Comparison of ENCODE assay signal across 14 cellular contexts in the genomic region with DNA sequence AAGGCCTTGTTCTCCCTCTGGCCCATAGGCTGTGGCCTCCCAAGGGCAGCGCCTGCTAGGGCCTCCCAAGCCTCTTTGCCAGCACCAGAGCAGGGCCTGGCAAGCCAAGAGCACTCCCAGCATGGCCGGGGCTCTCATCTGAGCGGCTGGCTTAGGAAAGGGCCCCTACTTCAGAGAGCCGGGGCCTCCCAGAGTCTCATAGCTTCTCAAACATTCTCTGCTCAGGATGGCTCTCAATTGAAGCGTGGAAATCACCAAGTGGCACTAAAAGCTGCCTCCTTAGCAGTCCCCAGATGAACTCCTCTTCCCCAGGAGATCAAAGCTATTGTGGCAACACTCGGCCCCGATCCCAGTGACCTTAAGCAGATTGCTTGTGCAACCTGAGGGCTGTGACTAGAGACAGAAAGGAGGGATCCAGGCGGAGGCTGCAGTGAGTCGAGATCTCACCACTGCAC.
A peak's percentile ranks its signal among the peaks of the same experiment; 100 is the strongest.
DNase-seq lines count a peak whose midpoint lies in the region; ATAC-seq, FAIRE-seq and TF ChIP-seq lines count a peak whose summit lies in the region.
"Had no signal": no experiment of that assay in that cellular context is flagged by ENCODE, and none has a peak within 500 bp of the region (broad histone marks: within the 10 kb centered on the region; RNA-seq: fewer than 3 reads in every experiment).

No MANE protein-coding gene starts in this region.

- no peak overlapping the region for H3K4me2 ChIP-seq in HepG2 (ENCODE audit: low read depth, low read length)

- H3K9me3 Mint-ChIP-seq in T-helper 1 cell treated with Interleukin-12 subunit alpha and Interleukin-12 subunit beta and Interleukin-4 antibody, amounts not matched to agents 30 μg/mL and 1 μg/mL, for 36 hours, result no peaks in the 10 kb centered on the region
- H3K9me3 Mint-ChIP-seq in brain, result no peaks in the 10 kb centered on the region
- H3K9me3 Mint-ChIP-seq in stimulated activated naive B cell treated with anti-CD40 and anti-IgM and Interleukin-4, amounts not matched to agents 10 μg/mL and 1 μg/mL and 100 μg/mL, for 72 hours, result no peaks in the 10 kb centered on the region

- H4K20me1 ChIP-seq in HepG2 (ENCODE audit: insufficient read depth, low read length), result peaks cover 5% of the 10 kb centered on the region; the same call in 1 of the 2 replicates

- H3K27ac ChIP-seq in HepG2 (ENCODE audit: extremely low read length, insufficient read depth, low read length), result no peak overlapping the region
- H3K27ac ChIP-seq: ascending aorta, epithelial cell of prostate had no signal

- no peaks in the 10 kb centered on the region for H3K27me3 ChIP-seq in HepG2 (ENCODE audit: control insufficient read depth in 1 of 2, insufficient read depth in 2 of 2, low read length in 2 of 2)
- H3K27me3 ChIP-seq: ascending aorta had no signal

- FAIRE-seq in HepG2 (lab: Jason Lieb, UNC) (no peak), RCC 7860 (lab: Jason Lieb, UNC) (no peak)
- FAIRE-seq: A204.1 had no signal

- H3K4me3 Mint-ChIP-seq in T-helper 1 cell treated with Interleukin-12 subunit alpha and Interleukin-12 subunit beta and Interleukin-4 antibody, amounts not matched to agents 30 μg/mL and 1 μg/mL, for 36 hours, result no peak overlapping the region
- H3K4me3 Mint-ChIP-seq in brain, result peak overlapping the region in 1 of 5 experiments; percentile 31
- no peak overlapping the region for H3K4me3 Mint-ChIP-seq in stimulated activated naive B cell treated with anti-CD40 and anti-IgM and Interleukin-4, amounts not matched to agents 10 μg/mL and 1 μg/mL and 100 μg/mL, for 72 hours
- H3K4me3 Mint-ChIP-seq: activated CD8-positive, alpha-beta memory T cell treated with anti-CD3 and anti-CD28 coated beads, Interleukin-2, amount 10 ng/mL, durations not matched to agents 7 days and 5 days had no signal

- ATAC-seq in HepG2 (no peak), GM18873 (IDR thresholded peaks at IDR 0.05; ENCODE audit: low FRiP score, unreplicated experiment) (no peak)
- ATAC-seq in stimulated activated naive B cell treated with anti-CD40 and anti-IgM and Interleukin-4, amounts not matched to agents 10 μg/mL and 1 μg/mL and 100 μg/mL, for 72 hours (replicated peaks), result no peak
- ATAC-seq: activated CD8-positive, alpha-beta memory T cell treated with anti-CD3 and anti-CD28 coated beads, Interleukin-2, amount 10 ng/mL, durations not matched to agents 7 days and 5 days; mucosa of descending colon had no signal

- no peaks in the 10 kb centered on the region for H3K9me3 ChIP-seq in HepG2 (ENCODE audit: low read length)
- H3K9me3 ChIP-seq: ascending aorta, mucosa of descending colon had no signal

- TF ChIP-seq EP300 in HepG2 (IDR thresholded peaks at IDR 0.05; ENCODE audit: low read depth in 2 of 2, low read length in 2 of 2) (no peak), HepG2 (CRISPR knock-in tag; IDR thresholded peaks at IDR 0.05; ENCODE audit: borderline replicate concordance) (no peak)

- TF ChIP-seq CTCF in brain (conservative IDR thresholded peaks at IDR 0.05) (no peak), HepG2 (CRISPR knock-in tag; IDR thresholded peaks at IDR 0.05) (no peak)

- H3K27me3 Mint-ChIP-seq in T-helper 1 cell treated with Interleukin-12 subunit alpha and Interleukin-12 subunit beta and Interleukin-4 antibody, amounts not matched to agents 30 μg/mL and 1 μg/mL, for 36 hours (ENCODE audit: low read depth), result no peaks in the 10 kb centered on the region
- no peaks in the 10 kb centered on the region for H3K27me3 Mint-ChIP-seq in brain
- H3K27me3 Mint-ChIP-seq in stimulated activated naive B cell treated with anti-CD40 and anti-IgM and Interleukin-4, amounts not matched to agents 10 μg/mL and 1 μg/mL and 100 μg/mL, for 72 hours, result no peaks in the 10 kb centered on the region
- H3K27me3 Mint-ChIP-seq: activated CD8-positive, alpha-beta memory T cell treated with anti-CD3 and anti-CD28 coated beads, Interleukin-2, amount 10 ng/mL, durations not matched to agents 7 days and 5 days had no signal

- in situ Hi-C loops in HepG2 (cut with HindIII; ENCODE audit: extremely low pct_ligation_motif_present, low pct_unique_long_range_greater_than_20kb), result no loop called here

- H3K79me2 ChIP-seq in HepG2 (ENCODE audit: insufficient read depth, low read length), result no peaks in the 10 kb centered on the region

- H3K9ac ChIP-seq in HepG2 (ENCODE audit: insufficient read depth, low read depth, low read length), result no peak overlapping the region

- H3K36me3 Mint-ChIP-seq in T-helper 1 cell treated with Interleukin-12 subunit alpha and Interleukin-12 subunit beta and Interleukin-4 antibody, amounts not matched to agents 30 μg/mL and 1 μg/mL, for 36 hours (ENCODE audit: low read depth), result peaks cover 35% of the 10 kb centered on the region
- H3K36me3 Mint-ChIP-seq in brain, result peaks cover 20% of the 10 kb centered on the region
- peaks cover 14 to 24% of the 10 kb centered on the region in 2 donors for H3K36me3 Mint-ChIP-seq in stimulated activated naive B cell treated with anti-CD40 and anti-IgM and Interleukin-4, amounts not matched to agents 10 μg/mL and 1 μg/mL and 100 μg/mL, for 72 hours

- peaks cover 55% of the 10 kb centered on the region for H3K4me1 Mint-ChIP-seq in T-helper 1 cell treated with Interleukin-12 subunit alpha and Interleukin-12 subunit beta and Interleukin-4 antibody, amounts not matched to agents 30 μg/mL and 1 μg/mL, for 36 hours (ENCODE audit: low read depth)
- H3K4me1 Mint-ChIP-seq in brain, result peaks cover 96% of the 10 kb centered on the region
- peaks cover 67 to 90% of the 10 kb centered on the region in 2 donors for H3K4me1 Mint-ChIP-seq in stimulated activated naive B cell treated with anti-CD40 and anti-IgM and Interleukin-4, amounts not matched to agents 10 μg/mL and 1 μg/mL and 100 μg/mL, for 72 hours

- 83% methylated on average over 6 of the region's 9 CpGs for WGBS in HepG2 (ENCODE audit: low lambda C conversion rate)

- H3K4me3 ChIP-seq in HepG2 (replicated peaks in 1 of 3; ENCODE audit: insufficient read depth in 1 of 3, low read depth in 2 of 3, low read length in 3 of 3), result no peak overlapping the region
- H3K4me3 ChIP-seq: ascending aorta, mucosa of descending colon had no signal

- POLR2A ChIA-PET in HepG2 (lab: Yijun Ruan, JAX), result no interaction called here

- no peak for TF ChIP-seq RAD21 in HepG2 (CRISPR knock-in tag; IDR thresholded peaks at IDR 0.05)

- no peak overlapping the region for H2AFZ ChIP-seq in HepG2 (ENCODE audit: low read length)

- CTCF ChIA-PET in HepG2 (lab: Yijun Ruan, JAX; ENCODE audit: low intra/inter-chr PET ratio, low total read pairs), result no interaction called here

- H3K36me3 ChIP-seq in HepG2 (replicated peaks in 1 of 2; ENCODE audit: control insufficient read depth in 1 of 2, insufficient read depth in 2 of 2, low read length in 2 of 2), result peaks cover 9 to 28% of the 10 kb centered on the region in 2 experiments; a peak in 4 of 5 replicates

- no TSS peak for BruUV-seq in HepG2 (replicated peaks; lab: Mats Ljungman, UMichigan)

- no peak for TF ChIP-seq POLR2A in HepG2 (IDR thresholded peaks at IDR 0.05; ENCODE audit: insufficient read depth in 1 of 2, low read depth in 2 of 2, low read length in 2 of 2)

- peaks cover 14% of the 10 kb centered on the region for H3K4me1 ChIP-seq in HepG2 (ENCODE audit: insufficient read depth, low read length)

- DNase-seq in T-helper 1 cell (no peak), HepG2 (ENCODE audit: low spot score) (no peak), RCC 7860 (ENCODE audit: low spot score) (no peak), DMS 273 (lab: John Stamatoyannopoulos, UW; ENCODE audit: unreplicated experiment) (no peak)
- DNase-seq in stimulated activated naive B cell treated with anti-CD40 and anti-IgM and Interleukin-4, amounts not matched to agents 10 μg/mL and 1 μg/mL and 100 μg/mL, for 72 hours, result no peak
- DNase-seq: activated CD8-positive, alpha-beta memory T cell treated with anti-CD3 and anti-CD28 coated beads, Interleukin-2, amount 10 ng/mL, durations not matched to agents 7 days and 5 days; T1000 had no signal

- peak overlapping the region; percentile 60 for H3K27ac Mint-ChIP-seq in T-helper 1 cell treated with Interleukin-12 subunit alpha and Interleukin-12 subunit beta and Interleukin-4 antibody, amounts not matched to agents 30 μg/mL and 1 μg/mL, for 36 hours
- peak overlapping the region; percentile 45 to 93 (median 78) for H3K27ac Mint-ChIP-seq in brain
- H3K27ac Mint-ChIP-seq in stimulated activated naive B cell treated with anti-CD40 and anti-IgM and Interleukin-4, amounts not matched to agents 10 μg/mL and 1 μg/mL and 100 μg/mL, for 72 hours, result peak overlapping the region; percentile 77
- H3K27ac Mint-ChIP-seq: activated CD8-positive, alpha-beta memory T cell treated with anti-CD3 and anti-CD28 coated beads, Interleukin-2, amount 10 ng/mL, durations not matched to agents 7 days and 5 days had no signal

- intact Hi-C loops in HepG2 (cut with micrococcal nuclease; ENCODE audit: unreplicated experiment), result no loop called here

TF ChIP-seq in HepG2, 621 proteins besides CTCF, POLR2A, EP300 and RAD21:
- TF ChIP-seq, protein P1, sequence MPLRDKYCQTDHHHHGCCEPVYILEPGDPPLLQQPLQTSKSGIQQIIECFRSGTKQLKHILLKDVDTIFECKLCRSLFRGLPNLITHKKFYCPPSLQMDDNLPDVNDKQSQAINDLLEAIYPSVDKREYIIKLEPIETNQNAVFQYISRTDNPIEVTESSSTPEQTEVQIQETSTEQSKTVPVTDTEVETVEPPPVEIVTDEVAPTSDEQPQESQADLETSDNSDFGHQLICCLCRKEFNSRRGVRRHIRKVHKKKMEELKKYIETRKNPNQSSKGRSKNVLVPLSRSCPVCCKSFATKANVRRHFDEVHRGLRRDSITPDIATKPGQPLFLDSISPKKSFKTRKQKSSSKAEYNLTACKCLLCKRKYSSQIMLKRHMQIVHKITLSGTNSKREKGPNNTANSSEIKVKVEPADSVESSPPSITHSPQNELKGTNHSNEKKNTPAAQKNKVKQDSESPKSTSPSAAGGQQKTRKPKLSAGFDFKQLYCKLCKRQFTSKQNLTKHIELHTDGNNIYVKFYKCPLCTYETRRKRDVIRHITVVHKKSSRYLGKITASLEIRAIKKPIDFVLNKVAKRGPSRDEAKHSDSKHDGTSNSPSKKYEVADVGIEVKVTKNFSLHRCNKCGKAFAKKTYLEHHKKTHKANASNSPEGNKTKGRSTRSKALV (CRISPR knock-in tag; IDR thresholded peaks at IDR 0.05), result no peak
- TF ChIP-seq CEBPB (IDR thresholded peaks at IDR 0.05; ENCODE audit: borderline replicate concordance, low read depth, low read length), result 0 out of 2 replicates have a peak, but pooled peaks have one; percentile 11
